8 cellular contexts compared by ENCODE assay signal in the genomic region with DNA sequence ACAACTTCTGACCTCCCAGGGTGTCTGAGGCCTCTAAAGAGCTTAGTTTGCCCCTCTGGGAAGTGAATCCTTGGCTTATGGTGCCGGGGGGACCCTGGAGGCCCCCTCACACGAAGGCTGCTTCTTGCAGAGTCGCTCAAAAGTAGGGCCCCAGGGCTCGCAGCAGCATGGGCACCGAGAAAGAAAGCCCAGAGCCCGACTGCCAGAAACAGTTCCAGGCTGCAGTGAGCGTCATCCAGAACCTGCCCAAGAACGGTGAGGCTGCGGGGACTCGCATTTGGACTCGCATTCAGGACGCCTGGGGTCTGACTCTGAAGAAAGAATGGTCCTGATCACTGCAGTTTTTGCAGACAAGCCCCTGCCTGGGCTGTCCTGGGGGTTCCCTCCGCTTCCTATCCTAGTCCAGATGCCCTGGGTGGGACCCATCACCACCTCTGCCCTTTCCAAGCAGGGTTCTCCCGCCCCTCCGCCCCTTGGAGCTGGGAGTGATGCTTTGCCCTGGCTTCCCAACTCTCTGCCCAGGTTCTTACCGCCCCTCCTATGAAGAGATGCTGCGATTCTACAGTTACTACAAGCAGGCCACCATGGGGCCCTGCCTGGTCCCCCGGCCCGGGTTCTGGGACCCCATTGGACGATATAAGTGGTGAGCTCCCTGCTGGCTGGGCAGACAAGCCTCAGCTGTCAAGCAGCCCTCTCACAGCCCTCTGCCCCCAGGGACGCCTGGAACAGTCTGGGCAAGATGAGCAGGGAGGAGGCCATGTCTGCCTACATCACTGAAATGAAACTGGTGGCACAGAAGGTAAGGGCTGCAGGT. TPM values are rescaled to one million over a fixed set of nuclear protein-coding genes. Genes with fewer than 3 reads are reported as not detected.
A peak's percentile ranks its signal among the peaks of the same experiment; 100 is the strongest.
DNase-seq lines count a peak whose midpoint lies in the region; ATAC-seq and TF ChIP-seq lines count a peak whose summit lies in the region.

No MANE protein-coding gene starts in this region.

- H3K36me3 Mint-ChIP-seq in nephron progenitor cell (ENCODE audit: low read depth): peaks cover 4% of the 10 kb centered on the region

- H2AFZ ChIP-seq in MM.1S (ENCODE audit: low read length): peak overlapping the region; percentile 79

- no peak overlapping the region for H3K27ac Mint-ChIP-seq in nephron progenitor cell

- peaks cover 23% of the 10 kb centered on the region for H3K4me1 Mint-ChIP-seq in nephron progenitor cell

- peak; percentile 30 for DNase-seq in BE2C
- DNase-seq in MM.1S: no peak
- DNase-seq in nephron progenitor cell: no peak
- no peak for DNase-seq in stimulated activated CD4-positive, alpha-beta T cell treated with anti-CD3 and anti-CD28 coated beads, Interleukin-1b, Interleukin-23, amount 100 ng/mL, for 48 hours
- no peak for DNase-seq in GM20000 (ENCODE audit: low spot score)
- DNase-seq in activated CD4-positive, CD25-positive, alpha-beta regulatory T cell (lab: John Stamatoyannopoulos, UW): no peak

- H3K4me1 ChIP-seq in BE2C (no peaks in the 10 kb centered on the region), MM.1S (ENCODE audit: low read length) (peaks cover 10% of the 10 kb centered on the region), ectodermal cell (ENCODE audit: control insufficient read depth, insufficient read depth, low read length) (peaks cover 15% of the 10 kb centered on the region)

- H3F3A ChIP-seq in MM.1S (ENCODE audit: insufficient read depth, low read length): peaks cover 6% of the 10 kb centered on the region

- no peaks in the 10 kb centered on the region for H3K9me3 ChIP-seq in BE2C
- H3K9me3 ChIP-seq in MM.1S (replicated peaks; ENCODE audit: insufficient read depth, low read length): no peaks in the 10 kb centered on the region
- no peaks in the 10 kb centered on the region for H3K9me3 ChIP-seq in ectodermal cell (ENCODE audit: control insufficient read depth, low read length)

- peaks cover 8% of the 10 kb centered on the region for H3K9me3 Mint-ChIP-seq in nephron progenitor cell

- H3K27me3 Mint-ChIP-seq in nephron progenitor cell (ENCODE audit: low read depth, poor library complexity): peaks cover 4% of the 10 kb centered on the region

- H3K36me3 ChIP-seq in BE2C: no peaks in the 10 kb centered on the region
- no peaks in the 10 kb centered on the region for H3K36me3 ChIP-seq in MM.1S (replicated peaks; ENCODE audit: insufficient read depth, low read length)
- H3K36me3 ChIP-seq in ectodermal cell (ENCODE audit: control insufficient read depth, insufficient read depth, low read length): no peaks in the 10 kb centered on the region

- peaks cover 12% of the 10 kb centered on the region; the same call in 1 of the 2 replicates for H3K79me2 ChIP-seq in MM.1S (ENCODE audit: low read length)

- no peaks in the 10 kb centered on the region for H3K27me3 ChIP-seq in BE2C
- H3K27me3 ChIP-seq in MM.1S (replicated peaks; ENCODE audit: insufficient read depth, low read length): 0 out of 2 replicates have a peak, but pooled peaks cover 1% of the 10 kb centered on the region
- peaks cover 3% of the 10 kb centered on the region for H3K27me3 ChIP-seq in ectodermal cell (ENCODE audit: control insufficient read depth, insufficient read depth, low read length, poor library complexity, severe bottlenecking)

- no peaks in the 10 kb centered on the region for H3K9me2 ChIP-seq in MM.1S (replicated peaks; ENCODE audit: insufficient read depth, low read length)

- peak overlapping the region; percentile 72 for H3K9ac ChIP-seq in MM.1S (ENCODE audit: low read length)

- H3K4me3 ChIP-seq in BE2C (ENCODE audit: low read depth, low read length) (peak overlapping the region; percentile 60), MM.1S (ENCODE audit: low read length) (peak overlapping the region; percentile 85), ectodermal cell (ENCODE audit: insufficient read depth, low read depth, low read length) (peak overlapping the region; percentile 48)

- H3K27ac ChIP-seq in MM.1S (ENCODE audit: low read length) (peak overlapping the region; percentile 7; the same call in 1 of the 2 replicates), ectodermal cell (ENCODE audit: insufficient read depth, low read depth, low read length, poor library complexity, severe bottlenecking) (no peak overlapping the region)

- peak overlapping the region; percentile 97 for H3K4me2 ChIP-seq in MM.1S (ENCODE audit: low read depth, low read length)

- ATAC-seq in GM19035 (IDR thresholded peaks at IDR 0.05; ENCODE audit: unreplicated experiment): no peak

- no peak for TF ChIP-seq CTCF in BE2C (IDR thresholded peaks at IDR 0.05; ENCODE audit: low read depth, low read length)
- TF ChIP-seq CTCF in MM.1S (IDR thresholded peaks at IDR 0.05; ENCODE audit: low read length): no peak
- no peak for TF ChIP-seq CTCF in nephron progenitor cell (IDR thresholded peaks at IDR 0.05)
- no peak for TF ChIP-seq CTCF in GM20000 (IDR thresholded peaks at IDR 0.05; ENCODE audit: extremely low read depth, missing control alignments)

- H3K4me3 Mint-ChIP-seq in nephron progenitor cell: peak overlapping the region; percentile 71

- 90% methylated on average over 21 of the region's 21 CpGs for WGBS in ectodermal cell, 2 experiments

- no peaks in the 10 kb centered on the region for H4K20me1 ChIP-seq in MM.1S (ENCODE audit: insufficient read depth, low read length)

RNA-seq across cellular contexts. Expression of a gene that starts 0.7 kb away (rescaled TPM):
- polyA plus RNA-seq in BE2C (2012; ENCODE audit: insufficient read depth, insufficient read length, low read depth): 3.1 TPM
- 13.0 TPM for polyA plus RNA-seq in ectodermal cell (2013, experiment 1 of 4)
- 12.5 TPM for polyA plus RNA-seq in ectodermal cell (2013, experiment 2 of 4)
- 9.1 TPM for polyA plus RNA-seq in ectodermal cell (2013, experiment 3 of 4)
- 11.3 TPM for polyA plus RNA-seq in ectodermal cell (2013, experiment 4 of 4)

RNA-seq across cellular contexts. Expression of a gene that starts 3.9 kb away (rescaled TPM):
- polyA plus RNA-seq in BE2C (2012; ENCODE audit: insufficient read depth, insufficient read length, low read depth): 99.9 TPM
- polyA plus RNA-seq in ectodermal cell (2013, experiment 1 of 4): 33.5 TPM
- polyA plus RNA-seq in ectodermal cell (2013, experiment 2 of 4): 25.3 TPM
- 23.3 TPM for polyA plus RNA-seq in ectodermal cell (2013, experiment 3 of 4)
- 25.9 TPM for polyA plus RNA-seq in ectodermal cell (2013, experiment 4 of 4)

RNA-seq across cellular contexts. Expression of a gene that starts 12.1 kb away (rescaled TPM):
- 61.7 TPM for polyA plus RNA-seq in BE2C (2012; ENCODE audit: insufficient read depth, insufficient read length, low read depth)
- polyA plus RNA-seq in ectodermal cell (2013, experiment 1 of 4): 46.6 TPM
- 45.1 TPM for polyA plus RNA-seq in ectodermal cell (2013, experiment 2 of 4)
- polyA plus RNA-seq in ectodermal cell (2013, experiment 3 of 4): 31.7 TPM
- 34.2 TPM for polyA plus RNA-seq in ectodermal cell (2013, experiment 4 of 4)

RNA-seq across cellular contexts. Expression of a gene that starts 25.5 kb away (rescaled TPM):
- 15.9 TPM for polyA plus RNA-seq in BE2C (2012; ENCODE audit: insufficient read depth, insufficient read length, low read depth)
- polyA plus RNA-seq in ectodermal cell (2013, experiment 1 of 4): 14.2 TPM
- polyA plus RNA-seq in ectodermal cell (2013, experiment 2 of 4): 14.3 TPM
- 11.9 TPM for polyA plus RNA-seq in ectodermal cell (2013, experiment 3 of 4)
- 9.7 TPM for polyA plus RNA-seq in ectodermal cell (2013, experiment 4 of 4)
